ENCODE assay signal across 16 cellular contexts in the genomic region with DNA sequence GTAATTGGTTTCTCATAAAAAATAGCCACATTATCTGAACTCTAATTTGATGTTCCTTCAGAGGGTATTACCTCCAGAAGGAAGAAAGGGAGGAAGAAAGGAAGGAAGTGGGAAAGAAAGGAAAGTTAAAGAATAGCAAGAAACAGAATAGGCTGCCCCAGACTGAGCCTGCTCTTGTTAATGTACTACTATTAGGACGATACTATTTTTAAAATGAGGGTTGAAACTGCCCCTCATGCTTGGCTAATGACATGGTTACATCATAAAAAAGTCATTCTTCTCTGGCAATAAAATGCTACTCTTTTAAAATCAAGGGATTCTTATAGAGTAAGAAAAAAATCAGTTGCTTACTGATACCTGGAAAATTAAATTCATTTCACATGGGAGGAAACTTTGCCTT.
DNase-seq lines count a peak whose midpoint lies in the region; ATAC-seq and TF ChIP-seq lines count a peak whose summit lies in the region.
"Had no signal": no experiment of that assay in that cellular context is flagged by ENCODE, and none has a peak within 500 bp of the region (broad histone marks: within the 10 kb centered on the region; RNA-seq: fewer than 3 reads in every experiment).

No MANE protein-coding gene starts in this region.

- H3K36me3 Mint-ChIP-seq in nephron (ENCODE audit: low read depth), result no peaks in the 10 kb centered on the region

- H3K27ac ChIP-seq in VCaP, result peak overlapping the region; percentile 53
- H3K27ac ChIP-seq: BLaER1 had no signal

- ATAC-seq in GM18511 (IDR thresholded peaks at IDR 0.05; ENCODE audit: unreplicated experiment), result peak; percentile 52
- peak; percentile 50 for ATAC-seq in GM21786 (IDR thresholded peaks at IDR 0.05; ENCODE audit: unreplicated experiment)
- ATAC-seq: GM23338 had no signal

- H3K9me3 Mint-ChIP-seq in nephron, result no peaks in the 10 kb centered on the region
- H3K9me3 Mint-ChIP-seq: GM23338 had no signal

- DNase-seq in H4 (ENCODE audit: low spot score), result no peak
- DNase-seq in cerebellar nuclear complex (lab: John Stamatoyannopoulos, UW), result no peak
- no peak for DNase-seq in D341Med (ENCODE audit: low spot score)
- DNase-seq in HK-2 (ENCODE audit: unreplicated experiment), result no peak
- DNase-seq: MG63, NCI-H1105, NCI-H187 treated with DMSO at 0.1 percent for 48 hours, NCI-H446 treated with DMSO at 0.1 percent for 48 hours, NCI-H774, T1000 had no signal

- H3K4me1 Mint-ChIP-seq in nephron, result no peaks in the 10 kb centered on the region
- H3K4me1 Mint-ChIP-seq: GM23338 had no signal

- no peak overlapping the region for H3K4me3 Mint-ChIP-seq in nephron
- H3K4me3 Mint-ChIP-seq: GM23338 had no signal

- peak overlapping the region; percentile 26 to 71 (median 48) for H3K27ac Mint-ChIP-seq in nephron
- H3K27ac Mint-ChIP-seq: GM23338 had no signal

- no peak for TF ChIP-seq CTCF in VCaP (conservative IDR thresholded peaks at IDR 0.05)
- no peak for TF ChIP-seq CTCF in nephron (IDR thresholded peaks at IDR 0.05; ENCODE audit: unreplicated experiment in 3 of 3)

- H3K27me3 Mint-ChIP-seq in nephron (ENCODE audit: low read depth), result peaks cover 6% of the 10 kb centered on the region
